Comparison of ENCODE assay signal across 11 cellular contexts in the genomic region with DNA sequence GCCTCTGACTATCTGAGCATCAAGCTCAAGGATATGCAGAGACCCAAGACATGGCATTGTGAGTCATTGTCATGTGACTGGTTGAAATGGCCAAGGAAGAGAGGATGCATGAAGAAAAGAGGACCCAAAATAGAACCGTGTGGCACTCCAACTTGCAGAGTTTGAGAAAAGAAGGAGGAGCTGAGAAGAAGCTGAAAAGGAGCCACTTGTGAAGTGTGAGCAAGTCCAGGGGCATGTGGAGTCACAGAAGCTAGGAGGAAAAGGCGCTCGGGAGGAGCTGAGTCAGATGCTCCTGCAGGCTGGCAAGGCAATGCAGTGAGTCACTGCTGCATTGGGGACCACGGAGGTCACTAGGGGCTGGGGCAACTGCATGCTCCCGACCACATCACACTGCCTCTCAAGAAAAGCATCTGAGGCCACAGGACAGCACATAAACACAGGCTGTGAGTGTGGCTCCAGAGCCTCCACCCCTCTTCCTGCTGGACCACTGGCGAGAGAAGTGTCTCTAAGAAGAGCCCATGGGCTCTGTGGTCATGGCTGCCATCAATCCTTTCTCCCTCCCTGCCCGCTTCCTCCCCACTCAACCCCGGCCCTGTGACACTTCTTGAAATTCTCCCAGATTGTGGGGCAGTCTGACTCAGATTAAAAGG.
DNase-seq lines count a peak whose midpoint lies in the region; ATAC-seq, FAIRE-seq and TF ChIP-seq lines count a peak whose summit lies in the region.
"Had no signal": no experiment of that assay in that cellular context is flagged by ENCODE, and none has a peak within 500 bp of the region (broad histone marks: within the 10 kb centered on the region; RNA-seq: fewer than 3 reads in every experiment).

No MANE protein-coding gene starts in this region.

- H3K27me3 ChIP-seq in kidney epithelial cell (ENCODE audit: control insufficient read depth, insufficient read depth, low read length), result no peaks in the 10 kb centered on the region
- H3K27me3 ChIP-seq: neutrophil had no signal

- no peak overlapping the region for H3K4me3 ChIP-seq in kidney epithelial cell (ENCODE audit: low read depth, low read length)

- peak; percentile 91 for ATAC-seq in activated T-helper 17 cell treated with anti-CD3 and anti-CD28 coated beads, Interleukin-2, amount 50 U/mL, for 72 hours (replicated peaks)
- no peak for ATAC-seq in GM21515 (IDR thresholded peaks at IDR 0.05; ENCODE audit: unreplicated experiment)

- peaks cover 11% of the 10 kb centered on the region for H3K4me1 Mint-ChIP-seq in activated T-helper 17 cell treated with anti-CD3 and anti-CD28 coated beads, Interleukin-2, amount 50 U/mL, for 72 hours

- peak overlapping the region; percentile 34 for H3K27ac Mint-ChIP-seq in activated T-helper 17 cell treated with anti-CD3 and anti-CD28 coated beads, Interleukin-2, amount 50 U/mL, for 72 hours

- peak; percentile 51 for DNase-seq in stimulated activated CD4-positive, alpha-beta T cell treated with anti-CD3 and anti-CD28 coated beads, Interleukin-15, amount 100 ng/mL, for 24 hours
- no peak for DNase-seq in stimulated activated CD4-positive, alpha-beta T cell treated with anti-CD3 and anti-CD28 coated beads, Interleukin-4, amount 100 ng/mL, for 4 hours
- DNase-seq in kidney epithelial cell (ENCODE audit: low read depth) (peak; percentile 92), urothelium cell line (ENCODE audit: low spot score) (peak; percentile 94), NCI-H1092 treated with DMSO at 0.1 percent for 48 hours (lab: John Stamatoyannopoulos, UW) (no peak), NCI-H1105 treated with DMSO at 0.1 percent for 48 hours (lab: John Stamatoyannopoulos, UW) (no peak)
- DNase-seq: MM.1S had no signal

- no peak for TF ChIP-seq CTCF in kidney epithelial cell (IDR thresholded peaks at IDR 0.05; ENCODE audit: insufficient read depth, low read length, poor library complexity, severe bottlenecking)

- H3K36me3 ChIP-seq in kidney epithelial cell (ENCODE audit: control insufficient read depth, insufficient read depth, low read length), result no peaks in the 10 kb centered on the region
- H3K36me3 ChIP-seq: neutrophil had no signal

- peak overlapping the region; percentile 11 for H3K4me3 Mint-ChIP-seq in activated T-helper 17 cell treated with anti-CD3 and anti-CD28 coated beads, Interleukin-2, amount 50 U/mL, for 72 hours

- H3K36me3 Mint-ChIP-seq in activated T-helper 17 cell treated with anti-CD3 and anti-CD28 coated beads, Interleukin-2, amount 50 U/mL, for 72 hours (ENCODE audit: low read depth), result no peaks in the 10 kb centered on the region

- H3K9me3 Mint-ChIP-seq in activated T-helper 17 cell treated with anti-CD3 and anti-CD28 coated beads, Interleukin-2, amount 50 U/mL, for 72 hours, result no peaks in the 10 kb centered on the region

- FAIRE-seq in urothelium cell line (lab: Jason Lieb, UNC), result peak; percentile 70
- FAIRE-seq: G401.6 had no signal

- peaks cover 29% of the 10 kb centered on the region for H3K27me3 Mint-ChIP-seq in activated T-helper 17 cell treated with anti-CD3 and anti-CD28 coated beads, Interleukin-2, amount 50 U/mL, for 72 hours

Comparison
In these comparisons a context has a peak if more than half of its experiments do, and no peak if none do; other contexts are left out.
1. DNase-seq: peak in stimulated activated CD4-positive, alpha-beta T cell treated with anti-CD3 and anti-CD28 coated beads, Interleukin-15, amount 100 ng/mL, for 24 hours (single experiment), kidney epithelial cell (single experiment) and urothelium cell line (single experiment); none in stimulated activated CD4-positive, alpha-beta T cell treated with anti-CD3 and anti-CD28 coated beads, Interleukin-4, amount 100 ng/mL, for 4 hours (0 of 2), NCI-H1092 treated with DMSO at 0.1 percent for 48 hours (single experiment) and NCI-H1105 treated with DMSO at 0.1 percent for 48 hours (single experiment).